21 cellular contexts compared by ENCODE assay signal in the genomic region with DNA sequence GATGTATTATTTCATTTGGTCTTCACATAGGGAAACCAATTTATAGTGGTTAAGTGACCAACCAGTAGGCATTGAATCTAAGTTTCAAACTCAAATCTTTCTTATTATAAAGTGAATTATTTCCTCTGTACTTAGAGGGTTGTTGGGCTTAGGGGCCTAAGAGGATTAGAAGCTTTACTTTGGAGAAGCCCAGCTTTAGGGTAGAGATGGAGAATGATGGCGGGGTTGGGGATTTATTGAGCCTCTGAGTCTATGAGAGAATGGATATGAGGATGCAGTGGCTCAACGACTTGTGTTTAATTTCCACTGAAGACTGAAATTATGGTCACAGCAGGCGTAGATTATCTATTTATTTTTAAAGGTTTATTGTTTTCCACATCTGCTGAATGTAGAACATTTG. TPM values are rescaled to one million over a fixed set of nuclear protein-coding genes. Genes with fewer than 3 reads are reported as not detected.
DNase-seq lines count a peak whose midpoint lies in the region; ATAC-seq, FAIRE-seq and TF ChIP-seq lines count a peak whose summit lies in the region.
"Had no signal": no experiment of that assay in that cellular context is flagged by ENCODE, and none has a peak within 500 bp of the region (broad histone marks: within the 10 kb centered on the region; RNA-seq: fewer than 3 reads in every experiment).

No MANE protein-coding gene starts in this region.

- no peak for TF ChIP-seq POLR2A in A549 (IDR thresholded peaks at IDR 0.05; ENCODE audit: low read length)

- TF ChIP-seq EP300 in A549 (IDR thresholded peaks at IDR 0.05): no peak

- no peak for TF ChIP-seq RAD21 in A549 (conservative IDR thresholded peaks at IDR 0.05 in 1 of 2, IDR thresholded peaks at IDR 0.05 in 1 of 2)

- no peaks in the 10 kb centered on the region for H3K9me3 ChIP-seq in A549

- no peaks in the 10 kb centered on the region for H3K4me1 Mint-ChIP-seq in stimulated activated naive CD8-positive, alpha-beta T cell treated with anti-CD3 and anti-CD28 coated beads, Interleukin-15, amount 100 ng/mL, for 72 hours
- no peaks in the 10 kb centered on the region for H3K4me1 Mint-ChIP-seq in activated T-cell treated with anti-CD3 and anti-CD28 coated beads, Interleukin-2, amount 50 U/mL, for 4 hours (ENCODE audit: low read depth)
- H3K4me1 Mint-ChIP-seq: B cell; CD4-positive, alpha-beta memory T cell had no signal

- WGBS in A549 (ENCODE audit: missing lambda C conversion rate): 95% methylated on average over 3 of the region's 3 CpGs

- FAIRE-seq in A549 (lab: Jason Lieb, UNC): no peak
- FAIRE-seq: GM12892, GM19239, H54 had no signal

- H3K36me3 Mint-ChIP-seq in activated T-cell treated with anti-CD3 and anti-CD28 coated beads, Interleukin-2, amount 50 U/mL, for 4 hours (ENCODE audit: insufficient read depth): no peaks in the 10 kb centered on the region

- H3K27ac ChIP-seq in A549: peak overlapping the region; percentile 98 to 100
- H3K27ac ChIP-seq: GM23248 had no signal

- no peak for TF ChIP-seq CTCF in A549 (IDR thresholded peaks at IDR 0.05)
- no peak for TF ChIP-seq CTCF in GM20000 (IDR thresholded peaks at IDR 0.05; ENCODE audit: extremely low read depth, missing control alignments)

- H3K9me3 Mint-ChIP-seq in stimulated activated naive CD8-positive, alpha-beta T cell treated with anti-CD3 and anti-CD28 coated beads, Interleukin-15, amount 100 ng/mL, for 72 hours: no peaks in the 10 kb centered on the region
- no peaks in the 10 kb centered on the region for H3K9me3 Mint-ChIP-seq in activated T-cell treated with anti-CD3 and anti-CD28 coated beads, Interleukin-2, amount 50 U/mL, for 4 hours
- H3K9me3 Mint-ChIP-seq: IgD-negative memory B cell had no signal

- H3K4me1 ChIP-seq in A549: peaks cover 45% of the 10 kb centered on the region

- ATAC-seq in A549: no peak
- no peak for ATAC-seq in stimulated activated naive CD8-positive, alpha-beta T cell treated with anti-CD3 and anti-CD28 coated beads, Interleukin-15, amount 100 ng/mL, for 72 hours
- no peak for ATAC-seq in HG02840 (IDR thresholded peaks at IDR 0.05; ENCODE audit: low FRiP score, unreplicated experiment)
- no peak for ATAC-seq in HG03039 (IDR thresholded peaks at IDR 0.05; ENCODE audit: unreplicated experiment)
- ATAC-seq in activated T-cell treated with anti-CD3 and anti-CD28 coated beads, Interleukin-2, amount 50 U/mL, for 4 hours: no peak
- ATAC-seq: HCT116 had no signal

- H3K4me2 ChIP-seq in A549: no peak overlapping the region

- DNase-seq in A549 (ENCODE audit: low read depth in 1 of 2, low spot score in 1 of 2): no peak
- peak; percentile 2 for DNase-seq in GM20000 (ENCODE audit: low spot score)
- DNase-seq in NCI-H82 (lab: John Stamatoyannopoulos, UW): peak; percentile 96
- DNase-seq in mucosa of gallbladder (ENCODE audit: low spot score): peak; percentile 3
- DNase-seq in stimulated activated naive CD8-positive, alpha-beta T cell treated with anti-CD3 and anti-CD28 coated beads, Interleukin-15, amount 100 ng/mL, for 72 hours: no peak
- DNase-seq in activated T-cell treated with anti-CD3 and anti-CD28 coated beads, Interleukin-2, amount 50 U/mL, for 4 hours: no peak
- DNase-seq: C1 segment of cervical spinal cord; CD4-positive, alpha-beta memory T cell; DND-41; GDM1; GM23248 had no signal

- H3K4me3 Mint-ChIP-seq in stimulated activated naive CD8-positive, alpha-beta T cell treated with anti-CD3 and anti-CD28 coated beads, Interleukin-15, amount 100 ng/mL, for 72 hours: no peak overlapping the region
- H3K4me3 Mint-ChIP-seq in activated T-cell treated with anti-CD3 and anti-CD28 coated beads, Interleukin-2, amount 50 U/mL, for 4 hours: no peak overlapping the region
- H3K4me3 Mint-ChIP-seq: B cell; CD4-positive, alpha-beta memory T cell; IgD-negative memory B cell had no signal

- POLR2A ChIA-PET in A549 (lab: Yijun Ruan, JAX): no interaction called here

- no peak overlapping the region for H3K4me3 ChIP-seq in A549
- H3K4me3 ChIP-seq: GM23248 had no signal

- CTCF ChIA-PET in A549 (lab: Yijun Ruan, JAX): interaction anchor here (1.2 to 20.4 kb wide), 4 partner anchors 10 to 25 kb away, joined by 3 to 281 read pairs (median 4); no protein-coding TSS in a partner anchor

- peaks cover 8% of the 10 kb centered on the region for H3K27me3 Mint-ChIP-seq in stimulated activated naive CD8-positive, alpha-beta T cell treated with anti-CD3 and anti-CD28 coated beads, Interleukin-15, amount 100 ng/mL, for 72 hours
- H3K27me3 Mint-ChIP-seq in activated T-cell treated with anti-CD3 and anti-CD28 coated beads, Interleukin-2, amount 50 U/mL, for 4 hours (ENCODE audit: low read depth): peaks cover 5% of the 10 kb centered on the region
- H3K27me3 Mint-ChIP-seq: IgD-negative memory B cell had no signal

- H3K27ac Mint-ChIP-seq in stimulated activated naive CD8-positive, alpha-beta T cell treated with anti-CD3 and anti-CD28 coated beads, Interleukin-15, amount 100 ng/mL, for 72 hours: no peak overlapping the region
- H3K27ac Mint-ChIP-seq: B cell; CD4-positive, alpha-beta memory T cell had no signal

TF ChIP-seq in A549, 52 proteins besides CTCF, POLR2A, EP300 and RAD21:
- TF ChIP-seq FOSL2 (IDR thresholded peaks at IDR 0.05) (no peak), FOSL2 (CRISPR knock-in tag; IDR thresholded peaks at IDR 0.05) (no peak), RCOR1 (IDR thresholded peaks at IDR 0.05; ENCODE audit: low read depth, low read length) (no peak), NR3C1 (IDR thresholded peaks at IDR 0.05) (no peak), RNF2 (IDR thresholded peaks at IDR 0.05; ENCODE audit: borderline replicate concordance, low read depth) (no peak)

RNA-seq across cellular contexts. Expression of gene CHRDL2, which starts 55.5 kb away (rescaled TPM):
- polyA plus RNA-seq in A549 (2011; rRNA removed) (1.8 and 2.3 TPM in 2 replicates), A549 (2017; fragmentation: RNase III; extraction: RNeasy Plus Mini Kit Qiagen cat#74134 plus additional on column Dnase treatment) (2.6 to 5.8 TPM (median 5.4 TPM) in 3 replicates)
- polyA plus RNA-seq in A549 (2012; cell fraction: cytosol; rRNA removed): 4.9 and 6.3 TPM in 2 replicates
- 5.5 and 5.8 TPM in 2 replicates for polyA plus RNA-seq in A549 (2012; cell fraction: nucleus; rRNA removed)
- polyA minus RNA-seq in A549 (2011; rRNA and poly(A)+ RNA removed): 1.7 and 3.4 TPM in 2 replicates
- total RNA-seq in mucosa of gallbladder: 312 TPM
- total RNA-seq in activated T-cell treated with anti-CD3 and anti-CD28 coated beads, Interleukin-2, amount 50 U/mL, for 4 hours: not detected
- total RNA-seq: A172; B cell; CD4-positive, alpha-beta memory T cell; GM23248; HT-29 had no signal
- polyA plus RNA-seq: CD4-positive, alpha-beta memory T cell; GM23248; IgD-negative memory B cell had no signal

Comparison
In these comparisons a context has a peak if more than half of its experiments do, and no peak if none do; other contexts are left out.
1. DNase-seq: peak in GM20000 (single experiment), NCI-H82 (single experiment) and mucosa of gallbladder (single experiment); none in A549 (0 of 2), stimulated activated naive CD8-positive, alpha-beta T cell treated with anti-CD3 and anti-CD28 coated beads, Interleukin-15, amount 100 ng/mL, for 72 hours (0 of 2) and activated T-cell treated with anti-CD3 and anti-CD28 coated beads, Interleukin-2, amount 50 U/mL, for 4 hours (single experiment).
2. RNA of gene CHRDL2, which starts 55.5 kb away (total RNA-seq): 312 TPM in mucosa of gallbladder (single experiment); not detected in activated T-cell treated with anti-CD3 and anti-CD28 coated beads, Interleukin-2, amount 50 U/mL, for 4 hours; every median in the first group is over 100 times any median in the second.